22 cellular contexts compared by ENCODE assay signal in genomic region chr6:12189150-12189549, GRCh38.
DNase-seq lines count a peak whose midpoint lies in the region; ATAC-seq, FAIRE-seq and TF ChIP-seq lines count a peak whose summit lies in the region.
"Had no signal": no experiment of that assay in that cellular context is flagged by ENCODE, and none has a peak within 500 bp of the region (broad histone marks: within the 10 kb centered on the region; RNA-seq: fewer than 3 reads in every experiment).

No MANE protein-coding gene starts in this region.

- FAIRE-seq in A204.1 (lab: Jason Lieb, UNC) (peak; percentile 92), frontal cortex (lab: Jason Lieb, UNC) (peak; percentile 84), pancreas (lab: Jason Lieb, UNC) (peak; percentile 90)
- FAIRE-seq: GM12878, GM19239 had no signal

- H3K4me3 Mint-ChIP-seq in WTC11 (no peak overlapping the region), nephron progenitor cell (no peak overlapping the region), natural killer cell (no peak overlapping the region)
- H3K4me3 Mint-ChIP-seq: CD4-positive, alpha-beta memory T cell; GM23338; H9 had no signal

- TF ChIP-seq CTCF in WTC11 (IDR thresholded peaks at IDR 0.05) (no peak), pancreas (IDR thresholded peaks at IDR 0.05) (no peak), nephron progenitor cell (IDR thresholded peaks at IDR 0.05) (no peak), natural killer cell (IDR thresholded peaks at IDR 0.05) (no peak)

- CTCF ChIA-PET in WTC11 (lab: Charles Lee), result no interaction called here

- peaks cover 6% of the 10 kb centered on the region; the same call in 1 of the 2 replicates for H3K4me1 Mint-ChIP-seq in WTC11
- peaks cover 5% of the 10 kb centered on the region for H3K4me1 Mint-ChIP-seq in nephron progenitor cell
- H3K4me1 Mint-ChIP-seq in natural killer cell, result no peaks in the 10 kb centered on the region

- ATAC-seq in WTC11 (no peak), pancreas (no peak), HG02763 (IDR thresholded peaks at IDR 0.05; ENCODE audit: unreplicated experiment) (no peak), natural killer cell (no peak)
- ATAC-seq: A549, GM12878, GM23338, HCT116 had no signal

- no peaks in the 10 kb centered on the region for H3K4me1 ChIP-seq in pancreas
- H3K4me1 ChIP-seq: A549 had no signal

- H3K36me3 ChIP-seq in pancreas, result no peaks in the 10 kb centered on the region

- H3K36me3 Mint-ChIP-seq in WTC11 (no peaks in the 10 kb centered on the region), nephron progenitor cell (ENCODE audit: low read depth) (no peaks in the 10 kb centered on the region), natural killer cell (no peaks in the 10 kb centered on the region)
- H3K36me3 Mint-ChIP-seq: CD4-positive, alpha-beta memory T cell had no signal

- intact Hi-C loops in pancreas (cut with DNase I) (no loop called here), natural killer cell (cut with micrococcal nuclease) (no loop called here)

- H3K27me3 ChIP-seq in pancreas, result no peaks in the 10 kb centered on the region

- H3K9me3 Mint-ChIP-seq in WTC11 (no peaks in the 10 kb centered on the region), nephron progenitor cell (no peaks in the 10 kb centered on the region), natural killer cell (no peaks in the 10 kb centered on the region)
- H3K9me3 Mint-ChIP-seq: CD4-positive, alpha-beta memory T cell; GM23338; H9 had no signal

- H3K27me3 Mint-ChIP-seq in WTC11 (ENCODE audit: low read depth) (no peaks in the 10 kb centered on the region), nephron progenitor cell (ENCODE audit: low read depth, poor library complexity) (no peaks in the 10 kb centered on the region), natural killer cell (ENCODE audit: low read depth in 2 of 2) (peaks cover 0 to 3% of the 10 kb centered on the region in 2 donors)

- H3K4me3 ChIP-seq in pancreas, result no peak overlapping the region
- H3K4me3 ChIP-seq: A549, GM12878, GM23338 had no signal

- DNase-seq in WTC11 (ENCODE audit: low spot score) (no peak), frontal cortex (ENCODE audit: low spot score in 2 of 2) (no peak), pancreas (no peak), nephron progenitor cell (no peak), DMS153 (lab: John Stamatoyannopoulos, UW) (no peak), natural killer cell (no peak)
- DNase-seq: ACHN; C1 segment of cervical spinal cord; Calu3; CD4-positive, alpha-beta memory T cell; COR-L47; DND-41; GDM1; H9 had no signal

- no peak overlapping the region for H3K27ac Mint-ChIP-seq in WTC11
- H3K27ac Mint-ChIP-seq in nephron progenitor cell, result no peak overlapping the region
- H3K27ac Mint-ChIP-seq in natural killer cell, result no peak overlapping the region
- H3K27ac Mint-ChIP-seq: CD4-positive, alpha-beta memory T cell; GM23338; H9 had no signal

- POLR2A ChIA-PET in WTC11 (lab: Charles Lee), result no interaction called here

- H3K9me3 ChIP-seq in pancreas, result no peaks in the 10 kb centered on the region
- H3K9me3 ChIP-seq: A549 had no signal

- no peak overlapping the region for H3K27ac ChIP-seq in pancreas
- H3K27ac ChIP-seq: 22Rv1, A549 had no signal

TF ChIP-seq in WTC11, 78 proteins besides CTCF, POLR2A, EP300 and RAD21:
- TF ChIP-seq, protein P1, sequence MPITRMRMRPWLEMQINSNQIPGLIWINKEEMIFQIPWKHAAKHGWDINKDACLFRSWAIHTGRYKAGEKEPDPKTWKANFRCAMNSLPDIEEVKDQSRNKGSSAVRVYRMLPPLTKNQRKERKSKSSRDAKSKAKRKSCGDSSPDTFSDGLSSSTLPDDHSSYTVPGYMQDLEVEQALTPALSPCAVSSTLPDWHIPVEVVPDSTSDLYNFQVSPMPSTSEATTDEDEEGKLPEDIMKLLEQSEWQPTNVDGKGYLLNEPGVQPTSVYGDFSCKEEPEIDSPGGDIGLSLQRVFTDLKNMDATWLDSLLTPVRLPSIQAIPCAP (CRISPR knock-in tag; IDR thresholded peaks at IDR 0.05), result no peak
- TF ChIP-seq, protein P2, sequence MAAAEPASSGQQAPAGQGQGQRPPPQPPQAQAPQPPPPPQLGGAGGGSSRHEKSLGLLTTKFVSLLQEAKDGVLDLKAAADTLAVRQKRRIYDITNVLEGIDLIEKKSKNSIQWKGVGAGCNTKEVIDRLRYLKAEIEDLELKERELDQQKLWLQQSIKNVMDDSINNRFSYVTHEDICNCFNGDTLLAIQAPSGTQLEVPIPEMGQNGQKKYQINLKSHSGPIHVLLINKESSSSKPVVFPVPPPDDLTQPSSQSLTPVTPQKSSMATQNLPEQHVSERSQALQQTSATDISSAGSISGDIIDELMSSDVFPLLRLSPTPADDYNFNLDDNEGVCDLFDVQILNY (CRISPR knock-in tag; IDR thresholded peaks at IDR 0.05), result no peak
- TF ChIP-seq HMGA2 (CRISPR knock-in tag; IDR thresholded peaks at IDR 0.05), result peak; percentile 77
- TF ChIP-seq ATF1 (CRISPR knock-in tag; IDR thresholded peaks at IDR 0.05), result no peak
- TF ChIP-seq ETV6 (CRISPR knock-in tag; IDR thresholded peaks at IDR 0.05), result no peak
- no peak for TF ChIP-seq ZNF425 (CRISPR knock-in tag; conservative IDR thresholded peaks at IDR 0.05)
- TF ChIP-seq ATF6 (CRISPR knock-in tag; IDR thresholded peaks at IDR 0.05), result no peak
TF ChIP-seq in WTC11: peak in this region for 1.
